1 cellular context compared by ENCODE assay signal in genomic region chr6:37029249-37029959, GRCh38.
TF ChIP-seq lines count a peak whose summit lies in the region.

No MANE protein-coding gene starts in this region.

TF ChIP-seq in K562, 482 proteins besides CTCF, POLR2A, EP300 and RAD21 (continued from another document and continues in another):
- TF ChIP-seq BCLAF1 (IDR thresholded peaks at IDR 0.05; ENCODE audit: borderline replicate concordance in 1 of 2, control insufficient read depth in 1 of 2, low read depth in 2 of 2, low read length in 1 of 2) = peak in 1 of 2 experiments; percentile 82; a peak in 1 of 4 replicates
- no peak for TF ChIP-seq ZNF318 (IDR thresholded peaks at IDR 0.05; ENCODE audit: borderline replicate concordance in 1 of 2, low read depth in 1 of 2)
- no peak for TF ChIP-seq GABPA (tag; conservative IDR thresholded peaks at IDR 0.05; ENCODE audit: low read depth)
- TF ChIP-seq ZBTB43 (CRISPR knock-in tag; IDR thresholded peaks at IDR 0.05) = no peak
- no peak for TF ChIP-seq ZNF395 (CRISPR knock-in tag; IDR thresholded peaks at IDR 0.05)
- peak; percentile 93; the same call in 1 of the 2 replicates for TF ChIP-seq HLTF (IDR thresholded peaks at IDR 0.05)
- no peak for TF ChIP-seq ZNF175 (CRISPR knock-in tag; IDR thresholded peaks at IDR 0.05; ENCODE audit: low read depth)
- TF ChIP-seq GTF2E2 (tag; IDR thresholded peaks at IDR 0.05) = no peak
- TF ChIP-seq TAF15 (IDR thresholded peaks at IDR 0.05; ENCODE audit: low read depth, low read length) = no peak
- no peak for TF ChIP-seq KAT2B (IDR thresholded peaks at IDR 0.05; ENCODE audit: low read depth, low read length)
- TF ChIP-seq GABPB1 (CRISPR knock-in tag; IDR thresholded peaks at IDR 0.05) = peak; percentile 81
- TF ChIP-seq, protein P1, sequence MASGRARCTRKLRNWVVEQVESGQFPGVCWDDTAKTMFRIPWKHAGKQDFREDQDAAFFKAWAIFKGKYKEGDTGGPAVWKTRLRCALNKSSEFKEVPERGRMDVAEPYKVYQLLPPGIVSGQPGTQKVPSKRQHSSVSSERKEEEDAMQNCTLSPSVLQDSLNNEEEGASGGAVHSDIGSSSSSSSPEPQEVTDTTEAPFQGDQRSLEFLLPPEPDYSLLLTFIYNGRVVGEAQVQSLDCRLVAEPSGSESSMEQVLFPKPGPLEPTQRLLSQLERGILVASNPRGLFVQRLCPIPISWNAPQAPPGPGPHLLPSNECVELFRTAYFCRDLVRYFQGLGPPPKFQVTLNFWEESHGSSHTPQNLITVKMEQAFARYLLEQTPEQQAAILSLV (tag; IDR thresholded peaks at IDR 0.05) = no peak
- no peak for TF ChIP-seq ZNF3 (CRISPR knock-in tag; IDR thresholded peaks at IDR 0.05)
- no peak for TF ChIP-seq KAT8 (IDR thresholded peaks at IDR 0.05; ENCODE audit: low read depth)
- no peak for TF ChIP-seq ZNF699 (CRISPR knock-in tag; IDR thresholded peaks at IDR 0.05; ENCODE audit: insufficient replicate concordance)
- TF ChIP-seq, protein P2, sequence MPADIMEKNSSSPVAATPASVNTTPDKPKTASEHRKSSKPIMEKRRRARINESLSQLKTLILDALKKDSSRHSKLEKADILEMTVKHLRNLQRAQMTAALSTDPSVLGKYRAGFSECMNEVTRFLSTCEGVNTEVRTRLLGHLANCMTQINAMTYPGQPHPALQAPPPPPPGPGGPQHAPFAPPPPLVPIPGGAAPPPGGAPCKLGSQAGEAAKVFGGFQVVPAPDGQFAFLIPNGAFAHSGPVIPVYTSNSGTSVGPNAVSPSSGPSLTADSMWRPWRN (IDR thresholded peaks at IDR 0.05; ENCODE audit: low read depth) = no peak
- peak; percentile 89 for TF ChIP-seq DMBX1 (CRISPR knock-in tag; IDR thresholded peaks at IDR 0.05; ENCODE audit: borderline replicate concordance)
- no peak for TF ChIP-seq CSDE1 (IDR thresholded peaks at IDR 0.05)
- peak; percentile 21; the same call in 1 of the 2 replicates for TF ChIP-seq NFRKB (IDR thresholded peaks at IDR 0.05; ENCODE audit: low read depth)
- peak; percentile 86 to 97 for TF ChIP-seq ETV6 (IDR thresholded peaks at IDR 0.05; ENCODE audit: borderline replicate concordance in 1 of 2, low read depth in 2 of 2, low read length in 1 of 2)
- TF ChIP-seq ETV6 (CRISPR knock-in tag; IDR thresholded peaks at IDR 0.05; ENCODE audit: borderline replicate concordance) = no peak
- no peak for TF ChIP-seq CREB1 (IDR thresholded peaks at IDR 0.05)
- TF ChIP-seq CREB1 (CRISPR knock-in tag; IDR thresholded peaks at IDR 0.05) = peak; percentile 64; the same call in 1 of the 2 replicates
- peak; percentile 53; the same call in 1 of the 2 replicates for TF ChIP-seq KLF16 (IDR thresholded peaks at IDR 0.05)
- 0 out of 2 replicates have a peak, but pooled peaks have one; percentile 4 for TF ChIP-seq EGR1 (conservative IDR thresholded peaks at IDR 0.05)
- TF ChIP-seq, protein P3, sequence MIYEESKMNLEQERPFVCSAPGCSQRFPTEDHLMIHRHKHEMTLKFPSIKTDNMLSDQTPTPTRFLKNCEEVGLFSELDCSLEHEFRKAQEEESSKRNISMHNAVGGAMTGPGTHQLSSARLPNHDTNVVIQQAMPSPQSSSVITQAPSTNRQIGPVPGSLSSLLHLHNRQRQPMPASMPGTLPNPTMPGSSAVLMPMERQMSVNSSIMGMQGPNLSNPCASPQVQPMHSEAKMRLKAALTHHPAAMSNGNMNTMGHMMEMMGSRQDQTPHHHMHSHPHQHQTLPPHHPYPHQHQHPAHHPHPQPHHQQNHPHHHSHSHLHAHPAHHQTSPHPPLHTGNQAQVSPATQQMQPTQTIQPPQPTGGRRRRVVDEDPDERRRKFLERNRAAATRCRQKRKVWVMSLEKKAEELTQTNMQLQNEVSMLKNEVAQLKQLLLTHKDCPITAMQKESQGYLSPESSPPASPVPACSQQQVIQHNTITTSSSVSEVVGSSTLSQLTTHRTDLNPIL (CRISPR knock-in tag; IDR thresholded peaks at IDR 0.05) = no peak
- no peak for TF ChIP-seq ZNF134 (CRISPR knock-in tag; conservative IDR thresholded peaks at IDR 0.05)
- TF ChIP-seq ARID2 (IDR thresholded peaks at IDR 0.05) = peak; percentile 99
- TF ChIP-seq, protein P4, sequence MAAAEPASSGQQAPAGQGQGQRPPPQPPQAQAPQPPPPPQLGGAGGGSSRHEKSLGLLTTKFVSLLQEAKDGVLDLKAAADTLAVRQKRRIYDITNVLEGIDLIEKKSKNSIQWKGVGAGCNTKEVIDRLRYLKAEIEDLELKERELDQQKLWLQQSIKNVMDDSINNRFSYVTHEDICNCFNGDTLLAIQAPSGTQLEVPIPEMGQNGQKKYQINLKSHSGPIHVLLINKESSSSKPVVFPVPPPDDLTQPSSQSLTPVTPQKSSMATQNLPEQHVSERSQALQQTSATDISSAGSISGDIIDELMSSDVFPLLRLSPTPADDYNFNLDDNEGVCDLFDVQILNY (CRISPR knock-in tag; IDR thresholded peaks at IDR 0.05) = no peak
- TF ChIP-seq NELFE (IDR thresholded peaks at IDR 0.05; ENCODE audit: insufficient read depth, insufficient read length) = no peak
- TF ChIP-seq, protein P5, sequence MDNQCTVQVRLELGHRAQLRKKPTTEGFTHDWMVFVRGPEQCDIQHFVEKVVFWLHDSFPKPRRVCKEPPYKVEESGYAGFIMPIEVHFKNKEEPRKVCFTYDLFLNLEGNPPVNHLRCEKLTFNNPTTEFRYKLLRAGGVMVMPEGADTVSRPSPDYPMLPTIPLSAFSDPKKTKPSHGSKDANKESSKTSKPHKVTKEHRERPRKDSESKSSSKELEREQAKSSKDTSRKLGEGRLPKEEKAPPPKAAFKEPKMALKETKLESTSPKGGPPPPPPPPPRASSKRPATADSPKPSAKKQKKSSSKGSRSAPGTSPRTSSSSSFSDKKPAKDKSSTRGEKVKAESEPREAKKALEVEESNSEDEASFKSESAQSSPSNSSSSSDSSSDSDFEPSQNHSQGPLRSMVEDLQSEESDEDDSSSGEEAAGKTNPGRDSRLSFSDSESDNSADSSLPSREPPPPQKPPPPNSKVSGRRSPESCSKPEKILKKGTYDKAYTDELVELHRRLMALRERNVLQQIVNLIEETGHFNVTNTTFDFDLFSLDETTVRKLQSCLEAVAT (IDR thresholded peaks at IDR 0.05) = peak; percentile 33 to 77; a peak in 2 of 4 replicates
- peak; percentile 94 for TF ChIP-seq ATF7 (IDR thresholded peaks at IDR 0.05)
- peak; percentile 69 for TF ChIP-seq CREM (IDR thresholded peaks at IDR 0.05; ENCODE audit: low read depth)
- no peak for TF ChIP-seq SRSF1 (IDR thresholded peaks at IDR 0.05; ENCODE audit: low read depth, low read length)
- no peak for TF ChIP-seq DNMT1 (IDR thresholded peaks at IDR 0.05)
- TF ChIP-seq ZNF696 (CRISPR knock-in tag; conservative IDR thresholded peaks at IDR 0.05) = no peak
- no peak for TF ChIP-seq PCBP1 (IDR thresholded peaks at IDR 0.05; ENCODE audit: low read depth, low read length, poor library complexity, severe bottlenecking)
- no peak for TF ChIP-seq HNRNPLL (IDR thresholded peaks at IDR 0.05; ENCODE audit: low read depth, low read length, poor library complexity, severe bottlenecking)
- TF ChIP-seq SNIP1 (IDR thresholded peaks at IDR 0.05; ENCODE audit: low read depth) = no peak
- no peak for TF ChIP-seq ZNF184 (CRISPR knock-in tag; IDR thresholded peaks at IDR 0.05)
- TF ChIP-seq ZKSCAN3 (CRISPR knock-in tag; IDR thresholded peaks at IDR 0.05) = no peak
- TF ChIP-seq, protein P6, sequence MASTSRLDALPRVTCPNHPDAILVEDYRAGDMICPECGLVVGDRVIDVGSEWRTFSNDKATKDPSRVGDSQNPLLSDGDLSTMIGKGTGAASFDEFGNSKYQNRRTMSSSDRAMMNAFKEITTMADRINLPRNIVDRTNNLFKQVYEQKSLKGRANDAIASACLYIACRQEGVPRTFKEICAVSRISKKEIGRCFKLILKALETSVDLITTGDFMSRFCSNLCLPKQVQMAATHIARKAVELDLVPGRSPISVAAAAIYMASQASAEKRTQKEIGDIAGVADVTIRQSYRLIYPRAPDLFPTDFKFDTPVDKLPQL (IDR thresholded peaks at IDR 0.05; ENCODE audit: extremely low read depth, insufficient read length) = no peak
- TF ChIP-seq GATAD2B (IDR thresholded peaks at IDR 0.05; ENCODE audit: borderline replicate concordance) = no peak; the same call in 1 of the 2 replicates
- TF ChIP-seq ZKSCAN1 (IDR thresholded peaks at IDR 0.05; ENCODE audit: low read depth, low read length) = peak; percentile 42; the same call in 1 of the 2 replicates
- peak; percentile 96 for TF ChIP-seq CBFB (CRISPR knock-in tag; IDR thresholded peaks at IDR 0.05)
